Comparison of ENCODE assay signal across 8 cellular contexts in genomic region chr6:125974214-125974866, GRCh38. TPM values are rescaled to one million over a fixed set of nuclear protein-coding genes. Genes with fewer than 3 reads are reported as not detected.
A peak's percentile ranks its signal among the peaks of the same experiment; 100 is the strongest.
DNase-seq lines count a peak whose midpoint lies in the region; ATAC-seq and TF ChIP-seq lines count a peak whose summit lies in the region.

No MANE protein-coding gene starts in this region.

- peak; percentile 53 to 60 for ATAC-seq in activated T-cell treated with anti-CD3 and anti-CD28 coated beads, Interleukin-2, amount 50 U/mL, for 72 hours (replicated peaks in 1 of 2)
- peak in 2 of 4 donors; percentile 48 to 54 for ATAC-seq in heart left ventricle
- peak; percentile 40 for ATAC-seq in stimulated activated naive CD8-positive, alpha-beta T cell treated with anti-CD3 and anti-CD28 coated beads, Interleukin-15, Interleukin-2, amounts not matched to agents 100 U/mL and 50 U/mL, for 24 hours

- H3K9me3 ChIP-seq in heart left ventricle = no peaks in the 10 kb centered on the region

- TF ChIP-seq CTCF in VCaP (conservative IDR thresholded peaks at IDR 0.05) (peak; percentile 71), heart left ventricle (IDR thresholded peaks at IDR 0.05) (peak; percentile 37 to 69 (median 59))

- H3K4me3 Mint-ChIP-seq in activated T-cell treated with anti-CD3 and anti-CD28 coated beads, Interleukin-2, amount 50 U/mL, for 72 hours = peak overlapping the region in 1 of 2 donors; percentile 67
- H3K4me3 Mint-ChIP-seq in activated T-cell treated with anti-CD3 and anti-CD28 coated beads, Interleukin-2, amount 50 U/mL, for 24 hours = no peak overlapping the region

- H3K4me1 Mint-ChIP-seq in activated T-cell treated with anti-CD3 and anti-CD28 coated beads, Interleukin-2, amount 50 U/mL, for 72 hours (ENCODE audit: low read depth) = peaks cover 6% of the 10 kb centered on the region
- H3K4me1 Mint-ChIP-seq in activated T-cell treated with anti-CD3 and anti-CD28 coated beads, Interleukin-2, amount 50 U/mL, for 24 hours (ENCODE audit: low read depth) = peaks cover 9% of the 10 kb centered on the region

- TF ChIP-seq POLR2A in heart left ventricle (IDR thresholded peaks at IDR 0.05) = no peak

- DNase-seq in activated T-cell treated with anti-CD3 and anti-CD28 coated beads, Interleukin-2, amount 50 U/mL, for 72 hours = no peak
- no peak for DNase-seq in activated T-cell treated with anti-CD3 and anti-CD28 coated beads, Interleukin-2, amount 50 U/mL, for 24 hours
- DNase-seq in HCEC 1CT = peak; percentile 68
- peak; percentile 72 for DNase-seq in NCI-H1105 treated with DMSO at 0.1 percent for 48 hours (lab: John Stamatoyannopoulos, UW)
- DNase-seq in heart left ventricle = no peak
- no peak for DNase-seq in stimulated activated naive CD8-positive, alpha-beta T cell treated with anti-CD3 and anti-CD28 coated beads, Interleukin-15, Interleukin-2, amounts not matched to agents 100 U/mL and 50 U/mL, for 24 hours
- DNase-seq in stimulated activated naive CD4-positive, alpha-beta T cell treated with Interleukin-2 at 50 U/mL for 16 hours (lab: John Stamatoyannopoulos, UW) = no peak

- peak overlapping the region; percentile 89 for H3K27ac Mint-ChIP-seq in activated T-cell treated with anti-CD3 and anti-CD28 coated beads, Interleukin-2, amount 50 U/mL, for 72 hours
- no peak overlapping the region for H3K27ac Mint-ChIP-seq in activated T-cell treated with anti-CD3 and anti-CD28 coated beads, Interleukin-2, amount 50 U/mL, for 24 hours

- no peaks in the 10 kb centered on the region for H3K27me3 Mint-ChIP-seq in activated T-cell treated with anti-CD3 and anti-CD28 coated beads, Interleukin-2, amount 50 U/mL, for 72 hours (ENCODE audit: low read depth)
- no peaks in the 10 kb centered on the region for H3K27me3 Mint-ChIP-seq in activated T-cell treated with anti-CD3 and anti-CD28 coated beads, Interleukin-2, amount 50 U/mL, for 24 hours

- H3K27ac ChIP-seq in VCaP (no peak overlapping the region), heart left ventricle (no peak overlapping the region)

- peaks cover 0 to 71% (median 32%) of the 10 kb centered on the region in 9 donors for H3K36me3 ChIP-seq in heart left ventricle

- peaks cover 0 to 2% of the 10 kb centered on the region in 2 donors for H3K36me3 Mint-ChIP-seq in activated T-cell treated with anti-CD3 and anti-CD28 coated beads, Interleukin-2, amount 50 U/mL, for 72 hours (ENCODE audit: insufficient read depth in 2 of 2)
- H3K36me3 Mint-ChIP-seq in activated T-cell treated with anti-CD3 and anti-CD28 coated beads, Interleukin-2, amount 50 U/mL, for 24 hours (ENCODE audit: low read depth) = peaks cover 47% of the 10 kb centered on the region

- no peaks in the 10 kb centered on the region for H3K9me3 Mint-ChIP-seq in activated T-cell treated with anti-CD3 and anti-CD28 coated beads, Interleukin-2, amount 50 U/mL, for 72 hours
- H3K9me3 Mint-ChIP-seq in activated T-cell treated with anti-CD3 and anti-CD28 coated beads, Interleukin-2, amount 50 U/mL, for 24 hours = no peaks in the 10 kb centered on the region

- H3K4me1 ChIP-seq in heart left ventricle = no peaks in the 10 kb centered on the region

- H3K4me3 ChIP-seq in heart left ventricle = no peak overlapping the region

- 37 to 45% (median 42%) methylated on average over 5 of the region's 5 CpGs for WGBS in heart left ventricle, 4 donors

- no peaks in the 10 kb centered on the region for H3K27me3 ChIP-seq in heart left ventricle

- intact Hi-C loops in heart left ventricle (cut with DNase I) = loop anchor here in 8 of 10 donors (5.0 kb wide), 4 partner anchors 117 to 667 kb away; no protein-coding TSS in a partner anchor

RNA-seq across cellular contexts. Expression of gene TRMT11, which starts 12.0 kb away (rescaled TPM):
- total RNA-seq in activated T-cell treated with anti-CD3 and anti-CD28 coated beads, Interleukin-2, amount 50 U/mL, for 72 hours = 10 to 100 TPM; 29.1 to 29.9 TPM
- total RNA-seq in heart left ventricle = 10 to 100 TPM in 7 of 9 donors, 1 to 10 TPM in 2; 9.0 to 15.6 (median 11.8) TPM
- 1 to 10 TPM; 8.0 to 8.8 TPM for polyA plus RNA-seq in heart left ventricle

RNA-seq across cellular contexts. Expression of gene HINT3, which starts 17.8 kb away (rescaled TPM):
- 10 to 100 TPM; 15.2 to 19.3 TPM for total RNA-seq in activated T-cell treated with anti-CD3 and anti-CD28 coated beads, Interleukin-2, amount 50 U/mL, for 72 hours
- 10 to 100 TPM; 26.3 to 40.0 (median 33.8) TPM for total RNA-seq in heart left ventricle
- 10 to 100 TPM in 1 of 2 donors, 1 to 10 TPM in 1; 8.1 to 23.9 TPM for polyA plus RNA-seq in heart left ventricle

Comparison
In these comparisons a context has a peak if more than half of its experiments do, and no peak if none do; other contexts are left out.
1. DNase-seq: peak in HCEC 1CT (single experiment) and NCI-H1105 treated with DMSO at 0.1 percent for 48 hours (single experiment); none in activated T-cell treated with anti-CD3 and anti-CD28 coated beads, Interleukin-2, amount 50 U/mL, for 72 hours (0 of 2), activated T-cell treated with anti-CD3 and anti-CD28 coated beads, Interleukin-2, amount 50 U/mL, for 24 hours (single experiment), heart left ventricle (0 of 5), stimulated activated naive CD8-positive, alpha-beta T cell treated with anti-CD3 and anti-CD28 coated beads, Interleukin-15, Interleukin-2, amounts not matched to agents 100 U/mL and 50 U/mL, for 24 hours (single experiment) and stimulated activated naive CD4-positive, alpha-beta T cell treated with Interleukin-2 at 50 U/mL for 16 hours (single experiment).